Comparison of ENCODE assay signal across 8 cellular contexts in the genomic region with DNA sequence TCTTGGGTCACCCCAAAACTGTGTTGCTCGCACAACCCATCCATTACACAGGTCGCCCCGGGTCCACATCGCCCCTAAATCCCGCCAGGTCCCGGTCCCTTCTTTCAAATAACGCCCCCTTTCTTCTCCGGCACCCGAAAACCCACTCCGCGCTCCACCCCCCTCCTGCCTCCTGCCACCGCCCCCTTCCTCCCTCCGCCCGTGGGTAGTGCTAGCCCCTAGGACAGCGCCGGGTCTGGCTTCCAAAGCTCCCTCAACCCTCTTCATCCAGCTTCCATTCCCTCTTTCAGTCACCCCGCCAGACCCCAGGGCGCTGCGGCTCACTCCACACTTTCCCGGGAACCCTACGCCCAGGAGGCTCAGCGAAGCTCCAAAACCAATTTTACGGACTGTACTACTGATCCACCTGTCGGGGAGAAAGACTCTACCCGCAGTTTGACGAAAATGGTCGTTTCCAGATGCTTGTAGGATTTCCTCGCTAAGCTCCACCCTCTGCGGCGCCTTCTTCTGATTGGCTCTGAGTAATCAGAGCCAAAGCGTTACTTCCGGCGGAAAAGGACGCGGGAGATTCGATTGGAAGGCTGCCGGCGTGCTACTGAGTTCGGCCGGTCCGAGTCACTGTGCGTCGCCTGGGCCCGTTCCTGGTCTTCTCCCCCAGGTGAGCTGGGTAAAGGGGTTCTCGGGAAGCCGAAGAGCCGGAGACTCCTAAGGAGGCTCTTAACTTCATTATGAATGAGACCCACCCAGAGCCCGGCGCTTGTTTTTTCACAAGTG. TPM values are rescaled to one million over a fixed set of nuclear protein-coding genes. Genes with fewer than 3 reads are reported as not detected.
A peak's percentile ranks its signal among the peaks of the same experiment; 100 is the strongest.
DNase-seq lines count a peak whose midpoint lies in the region; ATAC-seq and TF ChIP-seq lines count a peak whose summit lies in the region.

A gene with protein sequence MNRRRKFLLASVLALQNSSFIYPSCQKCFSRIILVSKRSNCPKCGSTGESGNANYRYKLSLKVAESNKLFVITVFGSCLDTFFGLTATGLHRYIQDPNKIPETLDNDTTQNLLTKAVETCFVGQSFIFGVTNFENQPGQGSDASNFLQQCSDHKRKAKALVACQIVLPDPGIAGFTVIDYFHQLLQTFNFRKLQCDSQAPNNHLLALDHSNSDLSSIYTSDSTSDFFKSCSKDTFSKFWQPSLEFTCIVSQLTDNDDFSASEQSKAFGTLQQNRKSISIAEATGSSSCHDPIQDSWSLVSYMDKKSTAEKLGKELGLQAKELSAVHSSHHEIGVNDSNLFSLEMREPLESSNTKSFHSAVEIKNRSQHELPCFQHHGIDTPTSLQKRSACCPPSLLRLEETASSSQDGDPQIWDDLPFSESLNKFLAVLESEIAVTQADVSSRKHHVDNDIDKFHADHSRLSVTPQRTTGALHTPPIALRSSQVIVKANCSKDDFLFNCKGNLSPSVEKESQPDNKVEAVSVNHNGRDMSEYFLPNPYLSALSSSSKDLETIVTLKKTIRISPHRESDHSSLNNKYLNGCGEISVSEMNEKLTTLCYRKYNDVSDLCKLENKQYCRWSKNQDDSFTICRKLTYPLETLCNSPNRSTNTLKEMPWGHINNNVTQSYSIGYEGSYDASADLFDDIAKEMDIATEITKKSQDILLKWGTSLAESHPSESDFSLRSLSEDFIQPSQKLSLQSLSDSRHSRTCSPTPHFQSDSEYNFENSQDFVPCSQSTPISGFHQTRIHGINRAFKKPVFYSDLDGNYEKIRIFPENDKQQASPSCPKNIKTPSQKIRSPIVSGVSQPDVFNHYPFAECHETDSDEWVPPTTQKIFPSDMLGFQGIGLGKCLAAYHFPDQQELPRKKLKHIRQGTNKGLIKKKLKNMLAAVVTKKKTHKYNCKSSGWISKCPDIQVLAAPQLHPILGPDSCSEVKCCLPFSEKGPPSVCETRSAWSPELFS (plus strand): TSS at position 572 of the 774 bp plus-strand sequence. CDS start 13,003 bp downstream, outside the sequence.

- TF ChIP-seq CTCF in Peyer's patch (IDR thresholded peaks at IDR 0.05) = peak in 1 of 6 experiments; percentile 4

- DNase-seq in DMS153 treated with DMSO at 0.1 percent for 48 hours (lab: John Stamatoyannopoulos, UW; ENCODE audit: unreplicated experiment) = peak; percentile 96
- peak; percentile 99 for DNase-seq in KG1 (lab: John Stamatoyannopoulos, UW)
- DNase-seq in Peyer's patch = peak; percentile 93 to 99 (median 99)
- DNase-seq in activated T-cell treated with anti-CD3 and anti-CD28 coated beads, Interleukin-2, amount 50 U/mL, for 48 hours = peak; percentile 93 to 95
- DNase-seq in stimulated activated CD8-positive, alpha-beta memory T cell treated with anti-CD3 and anti-CD28 coated beads, Interleukin-7, amount 100 ng/mL, for 24 hours (ENCODE audit: low read depth) = peak; percentile 86

- peak within 1 kb of the TSS; percentile 87 for H3K9ac ChIP-seq in muscle layer of colon (ENCODE audit: low read length)

- H3K4me3 ChIP-seq in Peyer's patch (peak within 1 kb of the TSS; percentile 56 to 90 (median 66)), muscle layer of colon (ENCODE audit: low read depth in 1 of 2, low read length in 2 of 2) (peak within 1 kb of the TSS; percentile 47 to 99)

- ATAC-seq in GM21723 (IDR thresholded peaks at IDR 0.05; ENCODE audit: unreplicated experiment) (peak; percentile 66), esophagus mucosa (peak; percentile 90)

- peak; percentile 62 to 81 for TF ChIP-seq POLR2A in Peyer's patch (IDR thresholded peaks at IDR 0.05)

- H3K4me1 ChIP-seq in Peyer's patch = peaks cover 0 to 23% (median 7%) of the 10 kb centered on the region in 4 donors
- peaks cover 22% of the 10 kb centered on the region for H3K4me1 ChIP-seq in muscle layer of colon (ENCODE audit: insufficient read depth, low read length)

- no peaks in the 10 kb centered on the region for H3K9me3 ChIP-seq in Peyer's patch
- no peaks in the 10 kb centered on the region for H3K9me3 ChIP-seq in muscle layer of colon (ENCODE audit: low read length)

- H3K27ac ChIP-seq in Peyer's patch = peak within 1 kb of the TSS; percentile 91 to 97 (median 94)
- H3K27ac ChIP-seq in muscle layer of colon (ENCODE audit: low read depth, low read length) = peak within 1 kb of the TSS; percentile 66

- H3K36me3 ChIP-seq in Peyer's patch (no peaks in the 10 kb centered on the region), muscle layer of colon (ENCODE audit: insufficient read depth, low read length) (no peaks in the 10 kb centered on the region)

- H3K27me3 ChIP-seq in Peyer's patch = no peaks in the 10 kb centered on the region
- H3K27me3 ChIP-seq in muscle layer of colon (ENCODE audit: control insufficient read depth in 1 of 2, insufficient read depth in 2 of 2, low read length in 2 of 2) = no peaks in the 10 kb centered on the region

RNA-seq across cellular contexts. Expression of the gene that starts here (rescaled TPM):
- total RNA-seq in Peyer's patch (under 1 TPM in 3 of 4 donors, not detected in 1; 0.27 to 0.83 (median 0.47) TPM), esophagus mucosa (8.9 TPM)

Comparison
In these comparisons a context has a peak if more than half of its experiments do, and no peak if none do; other contexts are left out.
1. Peak in every context shown above with its lines: DNase-seq, ATAC-seq, H3K4me3 ChIP-seq and H3K27ac ChIP-seq.
2. Peak in DNase-seq, H3K4me3 ChIP-seq and H3K27ac ChIP-seq in Peyer's patch; RNA of the gene not detected or under 1 TPM.